34 cellular contexts compared by ENCODE assay signal in genomic region chr17:50591338-50591737, GRCh38. TPM values are rescaled to one million over a fixed set of nuclear protein-coding genes. Genes with fewer than 3 reads are reported as not detected.
"Had no signal": no experiment of that assay in that cellular context is flagged by ENCODE, and none has a peak within 500 bp of the region (broad histone marks: within the 10 kb centered on the region; RNA-seq: fewer than 3 reads in every experiment).

No MANE protein-coding gene starts in this region.

- H3K9ac ChIP-seq: parathyroid adenoma had no signal

- H3K4me2 ChIP-seq: smooth muscle cell had no signal

- H3K27ac Mint-ChIP-seq: naive thymus-derived CD4-positive, alpha-beta T cell; natural killer cell treated with Interleukin-12 subunit alpha and Interleukin-12 subunit beta and Interleukin-15 and Interleukin-18, amount 100 ng/mL, for 72 hours; stimulated activated memory B cell treated with anti-CD40 and anti-IgM and Interleukin-4, amounts not matched to agents 10 μg/mL and 1 μg/mL and 100 μg/mL, for 72 hours; stimulated activated naive CD8-positive, alpha-beta T cell treated with anti-CD3 and anti-CD28 coated beads, Interleukin-15, amount 100 ng/mL, for 72 hours; type B pancreatic cell had no signal

- H3K9me3 ChIP-seq: heart right ventricle, left lung, mucosa of descending colon, neutrophil, right atrium auricular region, right lobe of liver, tibial nerve, uterus had no signal

- H3K4me1 Mint-ChIP-seq: naive thymus-derived CD4-positive, alpha-beta T cell; stimulated activated memory B cell treated with anti-CD40 and anti-IgM and Interleukin-4, amounts not matched to agents 10 μg/mL and 1 μg/mL and 100 μg/mL, for 72 hours; stimulated activated naive CD8-positive, alpha-beta T cell treated with anti-CD3 and anti-CD28 coated beads, Interleukin-15, amount 100 ng/mL, for 72 hours had no signal

- DNase-seq: hippocampal formation; left colon; midbrain; mucosa of descending colon; naive thymus-derived CD4-positive, alpha-beta T cell; occipital lobe; right lobe of liver; stimulated activated CD4-positive, alpha-beta T cell treated with anti-CD3 and anti-CD28 coated beads, Interleukin-1b, Interleukin-23, amount 100 ng/mL, for 48 hours; stimulated activated CD4-positive, alpha-beta T cell treated with anti-CD3 and anti-CD28 coated beads, Interleukin-2, amount 100 ng/mL, for 48 hours; stimulated activated CD4-positive, alpha-beta T cell treated with anti-CD3 and anti-CD28 coated beads, Interleukin-4, amount 100 ng/mL, for 4 hours; stimulated activated CD8-positive, alpha-beta memory T cell treated with anti-CD3 and anti-CD28 coated beads, Interleukin-4, amount 100 ng/mL, for 48 hours; stimulated activated naive CD4-positive, alpha-beta T cell treated with Interleukin-2 at 50 U/mL for 16 hours; stimulated activated naive CD8-positive, alpha-beta T cell treated with anti-CD3 and anti-CD28 coated beads, Interleukin-15, amount 100 ng/mL, for 72 hours; substantia nigra; uterus had no signal

- H2AFZ ChIP-seq: parathyroid adenoma had no signal

- H3K36me3 ChIP-seq: heart right ventricle, left lung, neutrophil, right atrium auricular region, right lobe of liver, tibial nerve, uterus had no signal

- H3K36me3 Mint-ChIP-seq: naive thymus-derived CD4-positive, alpha-beta T cell; natural killer cell treated with Interleukin-12 subunit alpha and Interleukin-12 subunit beta and Interleukin-15 and Interleukin-18, amount 100 ng/mL, for 72 hours; stimulated activated memory B cell treated with anti-CD40 and anti-IgM and Interleukin-4, amounts not matched to agents 10 μg/mL and 1 μg/mL and 100 μg/mL, for 72 hours; type B pancreatic cell had no signal

- H3K27me3 ChIP-seq: heart right ventricle, left lung, right atrium auricular region, right lobe of liver, tibial nerve, uterus had no signal

- H3K4me3 Mint-ChIP-seq: naive thymus-derived CD4-positive, alpha-beta T cell; natural killer cell treated with Interleukin-12 subunit alpha and Interleukin-12 subunit beta and Interleukin-15 and Interleukin-18, amount 100 ng/mL, for 72 hours; neural crest cell; stimulated activated memory B cell treated with anti-CD40 and anti-IgM and Interleukin-4, amounts not matched to agents 10 μg/mL and 1 μg/mL and 100 μg/mL, for 72 hours; stimulated activated naive CD8-positive, alpha-beta T cell treated with anti-CD3 and anti-CD28 coated beads, Interleukin-15, amount 100 ng/mL, for 72 hours; type B pancreatic cell had no signal

- ATAC-seq: heart right ventricle; left colon; left lung; mucosa of descending colon; naive thymus-derived CD4-positive, alpha-beta T cell; natural killer cell treated with Interleukin-12 subunit alpha and Interleukin-12 subunit beta and Interleukin-15 and Interleukin-18, amount 100 ng/mL, for 72 hours; right lobe of liver; stimulated activated memory B cell treated with anti-CD40 and anti-IgM and Interleukin-4, amounts not matched to agents 10 μg/mL and 1 μg/mL and 100 μg/mL, for 72 hours; stimulated activated naive CD8-positive, alpha-beta T cell treated with anti-CD3 and anti-CD28 coated beads, Interleukin-15, amount 100 ng/mL, for 72 hours had no signal

- H3K27me3 Mint-ChIP-seq: natural killer cell treated with Interleukin-12 subunit alpha and Interleukin-12 subunit beta and Interleukin-15 and Interleukin-18, amount 100 ng/mL, for 72 hours; stimulated activated naive CD8-positive, alpha-beta T cell treated with anti-CD3 and anti-CD28 coated beads, Interleukin-15, amount 100 ng/mL, for 72 hours had no signal

- H3K9me3 Mint-ChIP-seq: naive thymus-derived CD4-positive, alpha-beta T cell; natural killer cell treated with Interleukin-12 subunit alpha and Interleukin-12 subunit beta and Interleukin-15 and Interleukin-18, amount 100 ng/mL, for 72 hours; neural crest cell; stimulated activated memory B cell treated with anti-CD40 and anti-IgM and Interleukin-4, amounts not matched to agents 10 μg/mL and 1 μg/mL and 100 μg/mL, for 72 hours; stimulated activated naive CD8-positive, alpha-beta T cell treated with anti-CD3 and anti-CD28 coated beads, Interleukin-15, amount 100 ng/mL, for 72 hours; type B pancreatic cell had no signal

- H3K4me3 ChIP-seq: heart right ventricle, left lung, lung, mucosa of descending colon, right atrium auricular region, right lobe of liver, smooth muscle cell, tibial nerve, uterus had no signal

- H3K27ac ChIP-seq: heart right ventricle, left lung, neutrophil, parathyroid adenoma, right lobe of liver, tibial nerve, uterus had no signal

RNA-seq across cellular contexts. Expression of gene CACNA1G, which starts 30.8 kb away (rescaled TPM):
- total RNA-seq: naive thymus-derived CD4-positive, alpha-beta T cell; natural killer cell treated with Interleukin-12 subunit alpha and Interleukin-12 subunit beta and Interleukin-15 and Interleukin-18, amount 100 ng/mL, for 72 hours; pulmonary artery endothelial cell; right lobe of liver had no signal
- polyA plus RNA-seq: naive thymus-derived CD4-positive, alpha-beta T cell had no signal

RNA-seq across cellular contexts. Expression of gene ABCC3, which starts 43.3 kb away (rescaled TPM):
- total RNA-seq: natural killer cell treated with Interleukin-12 subunit alpha and Interleukin-12 subunit beta and Interleukin-15 and Interleukin-18, amount 100 ng/mL, for 72 hours; neural crest cell had no signal
- polyA plus RNA-seq: naive thymus-derived CD4-positive, alpha-beta T cell had no signal

RNA-seq across cellular contexts. Expression of gene EPN3, which starts 58.8 kb away (rescaled TPM):
- total RNA-seq: mesenteric fat pad; myocyte; naive thymus-derived CD4-positive, alpha-beta T cell; natural killer cell treated with Interleukin-12 subunit alpha and Interleukin-12 subunit beta and Interleukin-15 and Interleukin-18, amount 100 ng/mL, for 72 hours; neural crest cell; osteocyte; posterior vena cava; skeletal muscle tissue; temporal lobe had no signal
- polyA plus RNA-seq: naive thymus-derived CD4-positive, alpha-beta T cell had no signal
